In the genomic region with DNA sequence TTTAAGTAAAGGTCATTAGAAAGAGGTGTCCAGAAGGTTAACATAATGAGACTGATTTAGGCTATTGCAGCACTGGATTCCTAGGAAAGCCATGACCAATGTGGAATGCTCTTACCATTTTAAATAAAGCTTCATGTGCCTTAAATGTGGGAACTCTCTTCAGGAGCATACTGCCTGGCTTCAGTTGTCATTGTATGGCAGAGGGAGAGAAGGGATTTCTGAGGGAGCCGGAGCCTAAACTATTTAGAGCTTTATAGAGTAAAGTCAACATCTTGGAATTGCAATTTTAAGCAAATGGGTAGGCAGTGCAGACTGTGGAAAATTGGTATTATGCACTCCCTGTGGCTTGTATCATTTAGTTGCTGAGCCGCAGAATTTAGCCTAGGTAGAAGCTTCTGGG, we compare ENCODE assay signal across 1 cellular context.
TF ChIP-seq lines count a peak whose summit lies in the region.

No MANE protein-coding gene starts in this region.

TF ChIP-seq in GM23338, 12 proteins besides CTCF, POLR2A, EP300 and RAD21 (continued from another document):
- TF ChIP-seq, protein P1, sequence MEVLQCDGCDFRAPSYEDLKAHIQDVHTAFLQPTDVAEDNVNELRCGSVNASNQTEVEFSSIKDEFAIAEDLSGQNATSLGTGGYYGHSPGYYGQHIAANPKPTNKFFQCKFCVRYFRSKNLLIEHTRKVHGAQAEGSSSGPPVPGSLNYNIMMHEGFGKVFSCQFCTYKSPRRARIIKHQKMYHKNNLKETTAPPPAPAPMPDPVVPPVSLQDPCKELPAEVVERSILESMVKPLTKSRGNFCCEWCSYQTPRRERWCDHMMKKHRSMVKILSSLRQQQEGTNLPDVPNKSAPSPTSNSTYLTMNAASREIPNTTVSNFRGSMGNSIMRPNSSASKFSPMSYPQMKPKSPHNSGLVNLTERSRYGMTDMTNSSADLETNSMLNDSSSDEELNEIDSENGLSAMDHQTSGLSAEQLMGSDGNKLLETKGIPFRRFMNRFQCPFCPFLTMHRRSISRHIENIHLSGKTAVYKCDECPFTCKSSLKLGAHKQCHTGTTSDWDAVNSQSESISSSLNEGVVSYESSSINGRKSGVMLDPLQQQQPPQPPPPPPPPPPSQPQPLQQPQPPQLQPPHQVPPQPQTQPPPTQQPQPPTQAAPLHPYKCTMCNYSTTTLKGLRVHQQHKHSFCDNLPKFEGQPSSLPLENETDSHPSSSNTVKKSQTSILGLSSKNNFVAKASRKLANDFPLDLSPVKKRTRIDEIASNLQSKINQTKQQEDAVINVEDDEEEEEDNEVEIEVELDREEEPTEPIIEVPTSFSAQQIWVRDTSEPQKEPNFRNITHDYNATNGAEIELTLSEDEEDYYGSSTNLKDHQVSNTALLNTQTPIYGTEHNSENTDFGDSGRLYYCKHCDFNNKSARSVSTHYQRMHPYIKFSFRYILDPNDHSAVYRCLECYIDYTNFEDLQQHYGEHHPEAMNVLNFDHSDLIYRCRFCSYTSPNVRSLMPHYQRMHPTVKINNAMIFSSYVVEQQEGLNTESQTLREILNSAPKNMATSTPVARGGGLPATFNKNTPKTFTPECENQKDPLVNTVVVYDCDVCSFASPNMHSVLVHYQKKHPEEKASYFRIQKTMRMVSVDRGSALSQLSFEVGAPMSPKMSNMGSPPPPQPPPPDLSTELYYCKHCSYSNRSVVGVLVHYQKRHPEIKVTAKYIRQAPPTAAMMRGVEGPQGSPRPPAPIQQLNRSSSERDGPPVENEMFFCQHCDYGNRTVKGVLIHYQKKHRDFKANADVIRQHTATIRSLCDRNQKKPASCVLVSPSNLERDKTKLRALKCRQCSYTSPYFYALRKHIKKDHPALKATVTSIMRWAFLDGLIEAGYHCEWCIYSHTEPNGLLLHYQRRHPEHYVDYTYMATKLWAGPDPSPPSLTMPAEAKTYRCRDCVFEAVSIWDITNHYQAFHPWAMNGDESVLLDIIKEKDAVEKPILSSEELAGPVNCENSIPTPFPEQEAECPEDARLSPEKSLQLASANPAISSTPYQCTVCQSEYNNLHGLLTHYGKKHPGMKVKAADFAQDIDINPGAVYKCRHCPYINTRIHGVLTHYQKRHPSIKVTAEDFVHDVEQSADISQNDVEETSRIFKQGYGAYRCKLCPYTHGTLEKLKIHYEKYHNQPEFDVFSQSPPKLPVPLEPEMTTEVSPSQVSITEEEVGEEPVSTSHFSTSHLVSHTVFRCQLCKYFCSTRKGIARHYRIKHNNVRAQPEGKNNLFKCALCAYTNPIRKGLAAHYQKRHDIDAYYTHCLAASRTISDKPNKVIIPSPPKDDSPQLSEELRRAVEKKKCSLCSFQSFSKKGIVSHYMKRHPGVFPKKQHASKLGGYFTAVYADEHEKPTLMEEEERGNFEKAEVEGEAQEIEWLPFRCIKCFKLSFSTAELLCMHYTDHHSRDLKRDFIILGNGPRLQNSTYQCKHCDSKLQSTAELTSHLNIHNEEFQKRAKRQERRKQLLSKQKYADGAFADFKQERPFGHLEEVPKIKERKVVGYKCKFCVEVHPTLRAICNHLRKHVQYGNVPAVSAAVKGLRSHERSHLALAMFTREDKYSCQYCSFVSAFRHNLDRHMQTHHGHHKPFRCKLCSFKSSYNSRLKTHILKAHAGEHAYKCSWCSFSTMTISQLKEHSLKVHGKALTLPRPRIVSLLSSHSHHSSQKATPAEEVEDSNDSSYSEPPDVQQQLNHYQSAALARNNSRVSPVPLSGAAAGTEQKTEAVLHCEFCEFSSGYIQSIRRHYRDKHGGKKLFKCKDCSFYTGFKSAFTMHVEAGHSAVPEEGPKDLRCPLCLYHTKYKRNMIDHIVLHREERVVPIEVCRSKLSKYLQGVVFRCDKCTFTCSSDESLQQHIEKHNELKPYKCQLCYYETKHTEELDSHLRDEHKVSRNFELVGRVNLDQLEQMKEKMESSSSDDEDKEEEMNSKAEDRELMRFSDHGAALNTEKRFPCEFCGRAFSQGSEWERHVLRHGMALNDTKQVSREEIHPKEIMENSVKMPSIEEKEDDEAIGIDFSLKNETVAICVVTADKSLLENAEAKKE (CRISPR knock-in tag; IDR thresholded peaks at IDR 0.05) = no peak
- TF ChIP-seq STAT1 (IDR thresholded peaks at IDR 0.05; ENCODE audit: unreplicated experiment) (no peak), EZH2 (IDR thresholded peaks at IDR 0.05; ENCODE audit: low read depth, unreplicated experiment) (no peak), ZNF331 (CRISPR knock-in tag; IDR thresholded peaks at IDR 0.05; ENCODE audit: low read depth) (no peak)
- TF ChIP-seq, protein P2, sequence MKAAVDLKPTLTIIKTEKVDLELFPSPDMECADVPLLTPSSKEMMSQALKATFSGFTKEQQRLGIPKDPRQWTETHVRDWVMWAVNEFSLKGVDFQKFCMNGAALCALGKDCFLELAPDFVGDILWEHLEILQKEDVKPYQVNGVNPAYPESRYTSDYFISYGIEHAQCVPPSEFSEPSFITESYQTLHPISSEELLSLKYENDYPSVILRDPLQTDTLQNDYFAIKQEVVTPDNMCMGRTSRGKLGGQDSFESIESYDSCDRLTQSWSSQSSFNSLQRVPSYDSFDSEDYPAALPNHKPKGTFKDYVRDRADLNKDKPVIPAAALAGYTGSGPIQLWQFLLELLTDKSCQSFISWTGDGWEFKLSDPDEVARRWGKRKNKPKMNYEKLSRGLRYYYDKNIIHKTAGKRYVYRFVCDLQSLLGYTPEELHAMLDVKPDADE (IDR thresholded peaks at IDR 0.05) = no peak
